ENCODE assay signal across 2 cellular contexts in genomic region chr9:92187989-92188714, GRCh38.
TF ChIP-seq lines count a peak whose summit lies in the region.

No MANE protein-coding gene starts in this region.

TF ChIP-seq in A549, 52 proteins besides CTCF, POLR2A, EP300 and RAD21:
- TF ChIP-seq JUN (IDR thresholded peaks at IDR 0.05) (no peak), HEYL (CRISPR knock-in tag; IDR thresholded peaks at IDR 0.05) (no peak), CBX8 (IDR thresholded peaks at IDR 0.05) (no peak), HDAC2 (IDR thresholded peaks at IDR 0.05) (no peak), GATA3 (IDR thresholded peaks at IDR 0.05; ENCODE audit: borderline replicate concordance) (no peak), HOXB5 (CRISPR knock-in tag; IDR thresholded peaks at IDR 0.05) (no peak), ZNF302 (CRISPR knock-in tag; IDR thresholded peaks at IDR 0.05) (no peak), CEBPB (IDR thresholded peaks at IDR 0.05) (no peak)
- TF ChIP-seq, protein P1, sequence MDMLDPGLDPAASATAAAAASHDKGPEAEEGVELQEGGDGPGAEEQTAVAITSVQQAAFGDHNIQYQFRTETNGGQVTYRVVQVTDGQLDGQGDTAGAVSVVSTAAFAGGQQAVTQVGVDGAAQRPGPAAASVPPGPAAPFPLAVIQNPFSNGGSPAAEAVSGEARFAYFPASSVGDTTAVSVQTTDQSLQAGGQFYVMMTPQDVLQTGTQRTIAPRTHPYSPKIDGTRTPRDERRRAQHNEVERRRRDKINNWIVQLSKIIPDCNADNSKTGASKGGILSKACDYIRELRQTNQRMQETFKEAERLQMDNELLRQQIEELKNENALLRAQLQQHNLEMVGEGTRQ (IDR thresholded peaks at IDR 0.05): no peak

TF ChIP-seq in H1, 55 proteins besides CTCF, POLR2A, EP300 and RAD21:
- TF ChIP-seq, protein P2, sequence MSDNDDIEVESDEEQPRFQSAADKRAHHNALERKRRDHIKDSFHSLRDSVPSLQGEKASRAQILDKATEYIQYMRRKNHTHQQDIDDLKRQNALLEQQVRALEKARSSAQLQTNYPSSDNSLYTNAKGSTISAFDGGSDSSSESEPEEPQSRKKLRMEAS (IDR thresholded peaks at IDR 0.05): no peak
- TF ChIP-seq GTF2F1 (IDR thresholded peaks at IDR 0.05; ENCODE audit: borderline replicate concordance, low read depth, low read length) (no peak), NANOG (IDR thresholded peaks at IDR 0.05; ENCODE audit: insufficient read depth, low read depth, low read length, poor library complexity, severe bottlenecking) (no peak), EZH2 (IDR thresholded peaks at IDR 0.05; ENCODE audit: low read depth, low read length, severe bottlenecking) (no peak), CBX8 (IDR thresholded peaks at IDR 0.05; ENCODE audit: borderline replicate concordance, low read depth, low read length) (no peak), BRCA1 (IDR thresholded peaks at IDR 0.05; ENCODE audit: low read depth, low read length) (no peak), POU5F1 (IDR thresholded peaks at IDR 0.05; ENCODE audit: low read depth, low read length) (no peak), ASH2L (IDR thresholded peaks at IDR 0.05; ENCODE audit: low read length) (no peak), TBP (IDR thresholded peaks at IDR 0.05; ENCODE audit: low read depth, low read length) (no peak), NRF1 (IDR thresholded peaks at IDR 0.05; ENCODE audit: low read depth, low read length) (no peak), KDM4A (IDR thresholded peaks at IDR 0.05; ENCODE audit: low read depth, low read length, severe bottlenecking) (no peak), RFX5 (IDR thresholded peaks at IDR 0.05; ENCODE audit: borderline replicate concordance, low read depth, low read length) (no peak), ATF3 (IDR thresholded peaks at IDR 0.05; ENCODE audit: insufficient read depth, low read depth, low read length) (no peak), CHD7 (IDR thresholded peaks at IDR 0.05; ENCODE audit: insufficient replicate concordance, low read length) (no peak), CREB1 (IDR thresholded peaks at IDR 0.05) (no peak), GABPA (IDR thresholded peaks at IDR 0.05; ENCODE audit: borderline replicate concordance, insufficient read depth, low read length) (no peak), ATF2 (IDR thresholded peaks at IDR 0.05; ENCODE audit: low read length) (no peak), SRF (IDR thresholded peaks at IDR 0.05; ENCODE audit: low read depth, low read length) (no peak), TEAD4 (IDR thresholded peaks at IDR 0.05; ENCODE audit: low read depth, low read length) (no peak), FOSL1 (IDR thresholded peaks at IDR 0.05; ENCODE audit: insufficient read depth, low read depth, low read length) (no peak)
TF ChIP-seq in H1: peak in this region for 0.
